Comparison of ENCODE assay signal across 1 cellular context in genomic region chr1:219916257-219916656, GRCh38.
TF ChIP-seq lines count a peak whose summit lies in the region.

No MANE protein-coding gene starts in this region.

TF ChIP-seq in K562, 482 proteins besides CTCF, POLR2A, EP300 and RAD21 (continued from another document):
- no peak for TF ChIP-seq STAT6 (CRISPR knock-in tag; IDR thresholded peaks at IDR 0.05)
- peak; percentile 28; the same call in 1 of the 2 replicates for TF ChIP-seq ATF7 (IDR thresholded peaks at IDR 0.05)
- no peak for TF ChIP-seq RERE (CRISPR knock-in tag; IDR thresholded peaks at IDR 0.05; ENCODE audit: borderline replicate concordance)
